Comparison of ENCODE assay signal across 8 cellular contexts in genomic region chr7:50826371-50827172, GRCh38. TPM values are rescaled to one million over a fixed set of nuclear protein-coding genes. Genes with fewer than 3 reads are reported as not detected.
A peak's percentile ranks its signal among the peaks of the same experiment; 100 is the strongest.
DNase-seq lines count a peak whose midpoint lies in the region; ATAC-seq and TF ChIP-seq lines count a peak whose summit lies in the region.

No MANE protein-coding gene starts in this region.

- CTCF ChIA-PET in RWPE1 (lab: Yijun Ruan, JAX): interaction anchor here (0.7 kb wide), 1 partner anchor 326 kb away, joined by 4 read pairs; no protein-coding TSS in a partner anchor

- no peak for ATAC-seq in GM18861 (IDR thresholded peaks at IDR 0.05; ENCODE audit: unreplicated experiment)
- no peak for ATAC-seq in HG02981 (IDR thresholded peaks at IDR 0.05; ENCODE audit: unreplicated experiment)

- peak overlapping the region; percentile 16 for H3K4me3 ChIP-seq in brain microvascular endothelial cell (ENCODE audit: low read depth, low read length)

- H3K36me3 ChIP-seq in brain microvascular endothelial cell (replicated peaks): no peaks in the 10 kb centered on the region

- DNase-seq in GM04503 (ENCODE audit: low read depth) (peak; percentile 47), RWPE1 (ENCODE audit: low spot score) (peak; percentile 78), brain microvascular endothelial cell (peak; percentile 91), pulmonary artery endothelial cell (ENCODE audit: low read depth, low spot score) (peak; percentile 95), cerebellar nuclear complex (lab: John Stamatoyannopoulos, UW) (no peak), activated gamma-delta T cell treated with Interleukin-2 at 50 U/mL for 16 hours (no peak)

- H3K27ac ChIP-seq in RWPE1 (peak overlapping the region; percentile 58), brain microvascular endothelial cell (peak overlapping the region; percentile 62)

- TF ChIP-seq CTCF in RWPE1 (conservative IDR thresholded peaks at IDR 0.05; ENCODE audit: low read depth) (no peak), brain microvascular endothelial cell (IDR thresholded peaks at IDR 0.05; ENCODE audit: low read depth, low read length, missing control alignments) (peak; percentile 33)

- H3K27me3 ChIP-seq in brain microvascular endothelial cell (replicated peaks): no peaks in the 10 kb centered on the region

- in situ Hi-C loops in brain microvascular endothelial cell (cut with HindIII; ENCODE audit: low pct_ligation_motif_present, low sequenced_read_pairs): no loop called here

- POLR2A ChIA-PET in RWPE1 (lab: Yijun Ruan, JAX; ENCODE audit: low non-redundant PET): no interaction called here

RNA-seq across cellular contexts. Expression of gene GRB10, which starts 43.9 kb away (rescaled TPM):
- 91.1 and 93.7 TPM in 2 replicates for total RNA-seq in pulmonary artery endothelial cell

Comparison
In these comparisons a context has a peak if more than half of its experiments do, and no peak if none do; other contexts are left out.
1. DNase-seq: peak in GM04503 (single experiment), RWPE1 (single experiment), brain microvascular endothelial cell (single experiment) and pulmonary artery endothelial cell (single experiment); none in cerebellar nuclear complex (0 of 2) and activated gamma-delta T cell treated with Interleukin-2 at 50 U/mL for 16 hours (single experiment).